Comparison of ENCODE assay signal across 19 cellular contexts in the genomic region with DNA sequence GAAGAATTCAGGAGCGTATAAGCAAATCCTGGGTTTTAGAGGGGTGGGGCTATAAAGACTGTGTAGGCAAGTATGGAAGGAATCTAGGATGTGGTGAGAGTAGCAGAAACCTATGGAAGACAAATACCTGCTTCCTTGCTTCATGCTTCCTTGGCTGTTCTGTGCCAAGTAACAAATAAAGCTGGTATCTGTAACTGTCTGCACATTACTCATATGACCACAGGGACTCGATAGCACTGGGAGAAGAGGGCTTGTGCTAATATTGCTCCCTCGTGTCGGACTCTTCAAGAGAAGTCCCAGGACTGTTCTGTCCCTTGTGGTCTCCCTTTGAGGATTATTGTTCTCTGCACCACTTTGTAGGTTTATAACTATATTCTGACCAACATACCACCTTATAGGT. TPM values are rescaled to one million over a fixed set of nuclear protein-coding genes. Genes with fewer than 3 reads are reported as not detected.
A peak's percentile ranks its signal among the peaks of the same experiment; 100 is the strongest.
DNase-seq lines count a peak whose midpoint lies in the region; ATAC-seq, FAIRE-seq and TF ChIP-seq lines count a peak whose summit lies in the region.
"Had no signal": no experiment of that assay in that cellular context is flagged by ENCODE, and none has a peak within 500 bp of the region (broad histone marks: within the 10 kb centered on the region; RNA-seq: fewer than 3 reads in every experiment).

No MANE protein-coding gene starts in this region.

- H3K27ac ChIP-seq in CD4-positive, alpha-beta T cell (ENCODE audit: low read depth, low read length) = peak overlapping the region; percentile 66
- H3K27ac ChIP-seq: A549, breast epithelium, SJCRH30 had no signal

- TF ChIP-seq CTCF in CD4-positive, alpha-beta T cell (IDR thresholded peaks at IDR 0.05) = no peak
- no peak for TF ChIP-seq CTCF in natural killer cell (IDR thresholded peaks at IDR 0.05)
- TF ChIP-seq CTCF in foreskin fibroblast (IDR thresholded peaks at IDR 0.05; ENCODE audit: low read depth, low read length) = no peak

- no peak for ATAC-seq in CD4-positive, alpha-beta T cell (ENCODE audit: poor library complexity)
- no peak for ATAC-seq in natural killer cell
- no peak for ATAC-seq in HG02610 (IDR thresholded peaks at IDR 0.05; ENCODE audit: unreplicated experiment)
- ATAC-seq: A549 had no signal

- H3K27me3 ChIP-seq in CD4-positive, alpha-beta T cell (ENCODE audit: control insufficient read depth, insufficient read depth, low read length) = no peaks in the 10 kb centered on the region
- H3K27me3 ChIP-seq: BE2C, breast epithelium, SJCRH30 had no signal

- H3K9me3 ChIP-seq in CD4-positive, alpha-beta T cell (ENCODE audit: control insufficient read depth, low read length) = no peaks in the 10 kb centered on the region
- H3K9me3 ChIP-seq: A549, BE2C, breast epithelium had no signal

- peaks cover 83% of the 10 kb centered on the region for H3K4me1 Mint-ChIP-seq in activated CD4-positive, alpha-beta T cell treated with anti-CD3 and anti-CD28 coated beads, Interleukin-2, amount 10 ng/mL, durations not matched to agents 7 days and 5 days
- peaks cover 89% of the 10 kb centered on the region for H3K4me1 Mint-ChIP-seq in CD4-positive, alpha-beta T cell (ENCODE audit: low read depth)
- H3K4me1 Mint-ChIP-seq in activated T-helper 1 cell treated with anti-CD3 and anti-CD28 coated beads, Interleukin-12 subunit alpha, Interleukin-12 subunit beta, Interleukin-2, Interleukin-4 antibody, amounts not matched to agents 30 ng/mL and 10 ng/mL and 1 ng/mL, durations not matched to agents 14 hours and 24 hours and 36 hours (ENCODE audit: low read depth) = peaks cover 85% of the 10 kb centered on the region
- peaks cover 80 to 83% of the 10 kb centered on the region in 2 donors for H3K4me1 Mint-ChIP-seq in natural killer cell

- DNase-seq in activated CD4-positive, alpha-beta T cell treated with anti-CD3 and anti-CD28 coated beads, Interleukin-2, amount 10 ng/mL, durations not matched to agents 7 days and 5 days = no peak
- no peak for DNase-seq in activated CD4-positive, alpha-beta T cell treated with anti-CD3 and anti-CD28 coated beads for 1 hour
- no peak for DNase-seq in CD4-positive, alpha-beta T cell
- no peak for DNase-seq in activated T-helper 1 cell treated with anti-CD3 and anti-CD28 coated beads, Interleukin-12 subunit alpha, Interleukin-12 subunit beta, Interleukin-2, Interleukin-4 antibody, amounts not matched to agents 30 ng/mL and 10 ng/mL and 1 ng/mL, durations not matched to agents 14 hours and 24 hours and 36 hours (ENCODE audit: low spot score)
- DNase-seq in natural killer cell = no peak
- no peak for DNase-seq in frontal cortex (ENCODE audit: low spot score in 2 of 2)
- no peak for DNase-seq in foreskin fibroblast
- DNase-seq: BE2C, cortex of kidney, DMS 273 treated with DMSO at 0.1 percent for 48 hours, Kasumi-1, NCI-H1092 treated with DMSO at 0.1 percent for 48 hours, NCI-H2029 treated with DMSO at 0.1 percent for 48 hours, SJCRH30, substantia nigra, T-helper 9 cell had no signal

- H3K27ac Mint-ChIP-seq in activated CD4-positive, alpha-beta T cell treated with anti-CD3 and anti-CD28 coated beads, Interleukin-2, amount 10 ng/mL, durations not matched to agents 7 days and 5 days = peak overlapping the region; percentile 92
- peak overlapping the region; percentile 88 for H3K27ac Mint-ChIP-seq in CD4-positive, alpha-beta T cell
- H3K27ac Mint-ChIP-seq in activated T-helper 1 cell treated with anti-CD3 and anti-CD28 coated beads, Interleukin-12 subunit alpha, Interleukin-12 subunit beta, Interleukin-2, Interleukin-4 antibody, amounts not matched to agents 30 ng/mL and 10 ng/mL and 1 ng/mL, durations not matched to agents 14 hours and 24 hours and 36 hours = peak overlapping the region; percentile 96
- peak overlapping the region; percentile 87 for H3K27ac Mint-ChIP-seq in natural killer cell

- peak overlapping the region; percentile 58 for H3K4me3 Mint-ChIP-seq in activated CD4-positive, alpha-beta T cell treated with anti-CD3 and anti-CD28 coated beads, Interleukin-2, amount 10 ng/mL, durations not matched to agents 7 days and 5 days
- H3K4me3 Mint-ChIP-seq in CD4-positive, alpha-beta T cell = peak overlapping the region; percentile 68
- peak overlapping the region; percentile 60 for H3K4me3 Mint-ChIP-seq in activated T-helper 1 cell treated with anti-CD3 and anti-CD28 coated beads, Interleukin-12 subunit alpha, Interleukin-12 subunit beta, Interleukin-2, Interleukin-4 antibody, amounts not matched to agents 30 ng/mL and 10 ng/mL and 1 ng/mL, durations not matched to agents 14 hours and 24 hours and 36 hours
- peak overlapping the region; percentile 73 for H3K4me3 Mint-ChIP-seq in natural killer cell

- CTCF ChIA-PET in activated CD4-positive, alpha-beta T cell treated with anti-CD3 and anti-CD28 coated beads, Interleukin-2, amount 10 ng/mL, durations not matched to agents 7 days and 5 days (lab: Charles Lee) = interaction anchor here (0.8 to 3.0 kb wide), 9 partner anchors 8 to 56 kb away, joined by 3 to 15 read pairs (median 4); partner anchors contain the start of gene GIMAP7
- CTCF ChIA-PET in CD4-positive, alpha-beta T cell (lab: Charles Lee) = interaction anchor here (0.6 to 2.5 kb wide), 6 partner anchors 9 to 54 kb away, joined by 3 to 8 read pairs (median 4); partner anchors contain the start of gene GIMAP7

- peaks cover 52% of the 10 kb centered on the region for H3K36me3 Mint-ChIP-seq in activated CD4-positive, alpha-beta T cell treated with anti-CD3 and anti-CD28 coated beads, Interleukin-2, amount 10 ng/mL, durations not matched to agents 7 days and 5 days (ENCODE audit: low read depth)
- H3K36me3 Mint-ChIP-seq in CD4-positive, alpha-beta T cell (ENCODE audit: low read depth) = peaks cover 39% of the 10 kb centered on the region
- H3K36me3 Mint-ChIP-seq in activated T-helper 1 cell treated with anti-CD3 and anti-CD28 coated beads, Interleukin-12 subunit alpha, Interleukin-12 subunit beta, Interleukin-2, Interleukin-4 antibody, amounts not matched to agents 30 ng/mL and 10 ng/mL and 1 ng/mL, durations not matched to agents 14 hours and 24 hours and 36 hours (ENCODE audit: low read depth) = peaks cover 37% of the 10 kb centered on the region
- H3K36me3 Mint-ChIP-seq in natural killer cell = peaks cover 14% of the 10 kb centered on the region

- H3K4me3 ChIP-seq in foreskin fibroblast (ENCODE audit: low read depth in 1 of 2, low read length in 2 of 2) = no peak overlapping the region
- H3K4me3 ChIP-seq: A549, breast epithelium, SJCRH30 had no signal

- H3K27me3 Mint-ChIP-seq in activated CD4-positive, alpha-beta T cell treated with anti-CD3 and anti-CD28 coated beads, Interleukin-2, amount 10 ng/mL, durations not matched to agents 7 days and 5 days = no peaks in the 10 kb centered on the region
- no peaks in the 10 kb centered on the region for H3K27me3 Mint-ChIP-seq in CD4-positive, alpha-beta T cell
- no peaks in the 10 kb centered on the region for H3K27me3 Mint-ChIP-seq in activated T-helper 1 cell treated with anti-CD3 and anti-CD28 coated beads, Interleukin-12 subunit alpha, Interleukin-12 subunit beta, Interleukin-2, Interleukin-4 antibody, amounts not matched to agents 30 ng/mL and 10 ng/mL and 1 ng/mL, durations not matched to agents 14 hours and 24 hours and 36 hours (ENCODE audit: insufficient read depth)
- no peaks in the 10 kb centered on the region for H3K27me3 Mint-ChIP-seq in natural killer cell (ENCODE audit: low read depth in 2 of 2)

- intact Hi-C loops in CD4-positive, alpha-beta T cell (cut with DNase I, micrococcal nuclease) = loop anchor here (2.0 kb wide), 2 partner anchors 16 kb away; no protein-coding TSS in a partner anchor
- intact Hi-C loops in activated T-helper 1 cell treated with anti-CD3 and anti-CD28 coated beads, Interleukin-12 subunit alpha, Interleukin-12 subunit beta, Interleukin-2, Interleukin-4 antibody, amounts not matched to agents 30 ng/mL and 10 ng/mL and 1 ng/mL, durations not matched to agents 14 hours and 24 hours and 36 hours (cut with micrococcal nuclease) = loop anchor here (1.0 to 5.0 kb wide), 5 partner anchors 16 to 252 kb away; no protein-coding TSS in a partner anchor
- intact Hi-C loops in natural killer cell (cut with micrococcal nuclease) = no loop called here

- peaks cover 34% of the 10 kb centered on the region for H3K9me3 Mint-ChIP-seq in activated CD4-positive, alpha-beta T cell treated with anti-CD3 and anti-CD28 coated beads, Interleukin-2, amount 10 ng/mL, durations not matched to agents 7 days and 5 days
- H3K9me3 Mint-ChIP-seq in CD4-positive, alpha-beta T cell = peaks cover 10% of the 10 kb centered on the region
- H3K9me3 Mint-ChIP-seq in activated T-helper 1 cell treated with anti-CD3 and anti-CD28 coated beads, Interleukin-12 subunit alpha, Interleukin-12 subunit beta, Interleukin-2, Interleukin-4 antibody, amounts not matched to agents 30 ng/mL and 10 ng/mL and 1 ng/mL, durations not matched to agents 14 hours and 24 hours and 36 hours = peaks cover 37% of the 10 kb centered on the region
- H3K9me3 Mint-ChIP-seq in natural killer cell = peaks cover 3 to 10% of the 10 kb centered on the region in 2 donors

- POLR2A ChIA-PET in activated CD4-positive, alpha-beta T cell treated with anti-CD3 and anti-CD28 coated beads, Interleukin-2, amount 10 ng/mL, durations not matched to agents 7 days and 5 days (lab: Charles Lee) = interaction anchor here (1.1 to 2.0 kb wide), 4 partner anchors 12 to 51 kb away, joined by 3 to 13 read pairs (median 8); partner anchors contain the start of gene GIMAP7
- POLR2A ChIA-PET in CD4-positive, alpha-beta T cell (lab: Charles Lee) = interaction anchor here (1.0 to 5.3 kb wide), 20 partner anchors 11 to 253 kb away, joined by 3 to 111 read pairs (median 5); partner anchors contain the start of genes GIMAP1, GIMAP2, GIMAP6 and GIMAP7

- no peak for FAIRE-seq in frontal cortex (lab: Jason Lieb, UNC)
- FAIRE-seq: A549 had no signal

RNA-seq across cellular contexts. Expression of gene GIMAP7, which starts 11.5 kb away (rescaled TPM):
- total RNA-seq in activated CD4-positive, alpha-beta T cell treated with anti-CD3 and anti-CD28 coated beads, Interleukin-2, amount 10 ng/mL, durations not matched to agents 7 days and 5 days = 100 to 1,000 TPM; 239 to 244 TPM
- total RNA-seq in CD4-positive, alpha-beta T cell = 10 to 100 TPM; 48.4 to 50.7 TPM
- 46.9 and 55.1 TPM in 2 replicates for total RNA-seq in activated T-helper 1 cell treated with anti-CD3 and anti-CD28 coated beads, Interleukin-12 subunit alpha, Interleukin-12 subunit beta, Interleukin-2, Interleukin-4 antibody, amounts not matched to agents 30 ng/mL and 10 ng/mL and 1 ng/mL, durations not matched to agents 14 hours and 24 hours and 36 hours
- 100 to 1,000 TPM in 1 of 3 donors, 10 to 100 TPM in 2; 66.3 to 100 (median 67.6) TPM for total RNA-seq in natural killer cell
- total RNA-seq in frontal cortex = 2.4 TPM
- total RNA-seq: SJCRH30 had no signal

RNA-seq across cellular contexts. Expression of gene GIMAP8, which starts 52.7 kb away (rescaled TPM):
- 10 to 100 TPM; 35.9 to 36.3 TPM for total RNA-seq in activated CD4-positive, alpha-beta T cell treated with anti-CD3 and anti-CD28 coated beads, Interleukin-2, amount 10 ng/mL, durations not matched to agents 7 days and 5 days
- 1 to 10 TPM; 2.9 to 3.8 TPM for total RNA-seq in CD4-positive, alpha-beta T cell
- 9.2 and 9.4 TPM in 2 replicates for total RNA-seq in activated T-helper 1 cell treated with anti-CD3 and anti-CD28 coated beads, Interleukin-12 subunit alpha, Interleukin-12 subunit beta, Interleukin-2, Interleukin-4 antibody, amounts not matched to agents 30 ng/mL and 10 ng/mL and 1 ng/mL, durations not matched to agents 14 hours and 24 hours and 36 hours
- total RNA-seq in natural killer cell = 10 to 100 TPM in 1 of 3 donors, 1 to 10 TPM in 2; 6.7 to 17.7 (median 8.4) TPM
- total RNA-seq in frontal cortex = 1.6 TPM
- total RNA-seq: SJCRH30 had no signal

Comparison
In these comparisons a context has a peak if more than half of its experiments do, and no peak if none do; other contexts are left out.
1. RNA of gene GIMAP7, which starts 11.5 kb away (total RNA-seq): 239 to 244 TPM in activated CD4-positive, alpha-beta T cell treated with anti-CD3 and anti-CD28 coated beads, Interleukin-2, amount 10 ng/mL, durations not matched to agents 7 days and 5 days, 66.3 to 100 TPM in natural killer cell, 48.4 to 50.7 TPM in CD4-positive, alpha-beta T cell and 46.9 to 55.1 TPM in activated T-helper 1 cell treated with anti-CD3 and anti-CD28 coated beads, Interleukin-12 subunit alpha, Interleukin-12 subunit beta, Interleukin-2, Interleukin-4 antibody, amounts not matched to agents 30 ng/mL and 10 ng/mL and 1 ng/mL, durations not matched to agents 14 hours and 24 hours and 36 hours; 2.4 TPM in frontal cortex (single experiment); every median in the first group is over 10 times any median in the second.
2. Peak in every context shown above with its lines, with median percentiles within 50 percentile points of each other: H3K27ac Mint-ChIP-seq and H3K4me3 Mint-ChIP-seq.